10 cellular contexts compared by ENCODE assay signal in the genomic region with DNA sequence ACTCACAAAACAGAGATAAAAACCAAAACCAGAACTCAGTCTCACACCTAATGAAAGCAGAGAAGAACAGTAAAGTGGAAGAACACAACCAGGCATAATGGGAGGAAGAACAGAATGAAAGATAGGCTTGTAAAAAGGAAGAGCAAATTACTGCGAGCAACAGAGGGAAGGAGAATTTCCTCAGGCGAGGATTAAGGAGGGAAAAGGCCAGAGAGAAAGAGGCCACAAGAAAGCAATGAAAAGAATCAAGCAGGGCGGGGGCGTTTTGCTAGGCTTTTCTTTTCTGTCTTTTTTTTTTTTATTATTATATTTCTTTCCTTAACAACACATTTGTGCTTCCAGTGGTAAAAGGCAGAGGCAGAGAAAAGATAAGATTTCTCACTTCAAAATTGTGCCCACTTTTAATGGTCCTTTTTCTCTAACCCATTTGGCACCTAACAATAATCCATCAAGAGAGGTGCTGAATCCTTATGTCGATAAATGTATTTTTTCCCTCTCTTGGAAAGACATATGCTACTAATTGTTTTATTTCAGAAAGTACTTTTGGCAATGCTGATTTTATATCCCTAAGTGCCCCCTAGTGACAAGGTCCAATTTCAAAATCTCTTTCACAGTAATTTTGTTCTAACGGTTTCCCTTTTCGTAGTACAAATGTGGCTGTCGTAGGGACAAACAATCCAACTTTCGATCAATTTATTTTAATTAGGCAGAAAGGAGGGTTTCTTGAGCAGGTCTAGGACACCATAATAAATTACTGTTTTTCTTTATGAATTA.
DNase-seq lines count a peak whose midpoint lies in the region; ATAC-seq, FAIRE-seq and TF ChIP-seq lines count a peak whose summit lies in the region.
"Had no signal": no experiment of that assay in that cellular context is flagged by ENCODE, and none has a peak within 500 bp of the region (broad histone marks: within the 10 kb centered on the region; RNA-seq: fewer than 3 reads in every experiment).

No MANE protein-coding gene starts in this region.

- H3K4me2 ChIP-seq in MM.1S (ENCODE audit: low read depth, low read length) (no peak overlapping the region), neural cell (ENCODE audit: low read length) (no peak overlapping the region)

- no peak overlapping the region for H3K27ac ChIP-seq in MM.1S (ENCODE audit: low read length)
- no peak overlapping the region for H3K27ac ChIP-seq in neural cell (ENCODE audit: low read length)
- H3K27ac ChIP-seq: sigmoid colon, thoracic aorta had no signal

- H3K36me3 ChIP-seq in GM06990 (ENCODE audit: control insufficient read depth, insufficient read depth, low read length) (no peaks in the 10 kb centered on the region), MM.1S (replicated peaks; ENCODE audit: insufficient read depth, low read length) (no peaks in the 10 kb centered on the region), bronchial epithelial cell (ENCODE audit: control insufficient read depth, insufficient read depth, low read length) (no peaks in the 10 kb centered on the region), neural cell (ENCODE audit: insufficient read depth, low read length) (no peaks in the 10 kb centered on the region)
- H3K36me3 ChIP-seq: sigmoid colon, thoracic aorta had no signal

- H3K4me1 ChIP-seq in MM.1S (ENCODE audit: low read length) = no peaks in the 10 kb centered on the region
- H3K4me1 ChIP-seq: sigmoid colon had no signal

- H2AFZ ChIP-seq in MM.1S (ENCODE audit: low read length) (no peak overlapping the region), neural cell (ENCODE audit: low read depth, low read length) (no peak overlapping the region)

- H4K20me1 ChIP-seq in MM.1S (ENCODE audit: insufficient read depth, low read length) = no peaks in the 10 kb centered on the region
- no peaks in the 10 kb centered on the region for H4K20me1 ChIP-seq in neural cell (ENCODE audit: insufficient read depth)

- no peak for DNase-seq in GM06990 (ENCODE audit: extremely low read depth, insufficient read length)
- DNase-seq in MM.1S = no peak
- DNase-seq in bronchial epithelial cell (ENCODE audit: low read depth) = peak; percentile 13
- no peak for DNase-seq in occipital lobe (lab: John Stamatoyannopoulos, UW)
- DNase-seq: sigmoid colon had no signal

- H3K4me3 ChIP-seq in GM06990 (replicated peaks; ENCODE audit: low read depth, low read length) (no peak overlapping the region), MM.1S (ENCODE audit: low read length) (no peak overlapping the region), bronchial epithelial cell (ENCODE audit: low read depth, low read length) (no peak overlapping the region), neural cell (ENCODE audit: low read length) (no peak overlapping the region)
- H3K4me3 ChIP-seq: sigmoid colon, thoracic aorta had no signal

- no peak for ATAC-seq in GM19395 (IDR thresholded peaks at IDR 0.05; ENCODE audit: unreplicated experiment)
- ATAC-seq in GM21367 (IDR thresholded peaks at IDR 0.05; ENCODE audit: unreplicated experiment) = no peak
- no peak for ATAC-seq in HG03378 (IDR thresholded peaks at IDR 0.05; ENCODE audit: unreplicated experiment)

- no peaks in the 10 kb centered on the region for H3K27me3 ChIP-seq in GM06990 (replicated peaks; ENCODE audit: control insufficient read depth, insufficient read depth, low read length)
- H3K27me3 ChIP-seq in MM.1S (replicated peaks; ENCODE audit: insufficient read depth, low read length) = no peaks in the 10 kb centered on the region
- H3K27me3 ChIP-seq in bronchial epithelial cell (ENCODE audit: control insufficient read depth, insufficient read depth, low read length) = no peaks in the 10 kb centered on the region
- H3K27me3 ChIP-seq in neural cell (ENCODE audit: insufficient read depth, low read depth, low read length) = no peaks in the 10 kb centered on the region
- H3K27me3 ChIP-seq: sigmoid colon had no signal

- H3K9me2 ChIP-seq in MM.1S (replicated peaks; ENCODE audit: insufficient read depth, low read length) (no peaks in the 10 kb centered on the region), neural cell (ENCODE audit: insufficient read depth, low read length) (no peaks in the 10 kb centered on the region)

- peak; percentile 74 for TF ChIP-seq RAD21 in neural cell (conservative IDR thresholded peaks at IDR 0.05)

- no peaks in the 10 kb centered on the region for H3K9me3 ChIP-seq in MM.1S (replicated peaks; ENCODE audit: insufficient read depth, low read length)
- H3K9me3 ChIP-seq in neural cell (ENCODE audit: low read length) = no peaks in the 10 kb centered on the region
- H3K9me3 ChIP-seq: sigmoid colon, thoracic aorta had no signal

- TF ChIP-seq CTCF in GM06990 (IDR thresholded peaks at IDR 0.05; ENCODE audit: insufficient read depth, low read length, poor library complexity, severe bottlenecking) (peak; percentile 37), MM.1S (IDR thresholded peaks at IDR 0.05; ENCODE audit: low read length) (peak; percentile 36), bronchial epithelial cell (IDR thresholded peaks at IDR 0.05; ENCODE audit: insufficient read depth, low read length, severe bottlenecking) (peak; percentile 24), neural cell (IDR thresholded peaks at IDR 0.05; ENCODE audit: poor library complexity, severe bottlenecking) (peak; percentile 68)

- H3K79me2 ChIP-seq in MM.1S (ENCODE audit: low read length) (no peaks in the 10 kb centered on the region), neural cell (replicated peaks; ENCODE audit: insufficient read depth, low read length) (no peaks in the 10 kb centered on the region)

- H3K9ac ChIP-seq in MM.1S (ENCODE audit: low read length) (no peak overlapping the region), neural cell (ENCODE audit: low read length) (no peak overlapping the region)

- H3F3A ChIP-seq in MM.1S (ENCODE audit: insufficient read depth, low read length) (no peaks in the 10 kb centered on the region), neural cell (ENCODE audit: insufficient read depth, low read length, poor library complexity, severe bottlenecking) (no peaks in the 10 kb centered on the region)

- no peak for FAIRE-seq in bronchial epithelial cell (lab: Jason Lieb, UNC)

- TF ChIP-seq EP300 in neural cell (conservative IDR thresholded peaks at IDR 0.05; ENCODE audit: poor library complexity, severe bottlenecking) = no peak

TF ChIP-seq in neural cell, 6 proteins besides CTCF, POLR2A, EP300 and RAD21:
- TF ChIP-seq SMC3 (conservative IDR thresholded peaks at IDR 0.05; ENCODE audit: poor library complexity) = peak; percentile 78
- no peak for TF ChIP-seq TAF1 (IDR thresholded peaks at IDR 0.05; ENCODE audit: low read depth)
